Comparison of ENCODE assay signal across 1 cellular context in genomic region chr11:117185739-117186430, GRCh38.
TF ChIP-seq lines count a peak whose summit lies in the region.

No MANE protein-coding gene starts in this region.

TF ChIP-seq in GM12878, 131 proteins besides CTCF, POLR2A, EP300 and RAD21:
- TF ChIP-seq MTA3 (IDR thresholded peaks at IDR 0.05; ENCODE audit: borderline replicate concordance, low read length) (no peak), NBN (IDR thresholded peaks at IDR 0.05) (peak; percentile 32; the same call in 1 of the 2 replicates), ZNF384 (IDR thresholded peaks at IDR 0.05; ENCODE audit: borderline replicate concordance, low read depth, low read length) (peak; percentile 85), SPI1 (IDR thresholded peaks at IDR 0.05; ENCODE audit: borderline replicate concordance, insufficient read depth, low read depth, low read length) (peak; percentile 68; the same call in 1 of the 2 replicates)
- TF ChIP-seq, protein P1, sequence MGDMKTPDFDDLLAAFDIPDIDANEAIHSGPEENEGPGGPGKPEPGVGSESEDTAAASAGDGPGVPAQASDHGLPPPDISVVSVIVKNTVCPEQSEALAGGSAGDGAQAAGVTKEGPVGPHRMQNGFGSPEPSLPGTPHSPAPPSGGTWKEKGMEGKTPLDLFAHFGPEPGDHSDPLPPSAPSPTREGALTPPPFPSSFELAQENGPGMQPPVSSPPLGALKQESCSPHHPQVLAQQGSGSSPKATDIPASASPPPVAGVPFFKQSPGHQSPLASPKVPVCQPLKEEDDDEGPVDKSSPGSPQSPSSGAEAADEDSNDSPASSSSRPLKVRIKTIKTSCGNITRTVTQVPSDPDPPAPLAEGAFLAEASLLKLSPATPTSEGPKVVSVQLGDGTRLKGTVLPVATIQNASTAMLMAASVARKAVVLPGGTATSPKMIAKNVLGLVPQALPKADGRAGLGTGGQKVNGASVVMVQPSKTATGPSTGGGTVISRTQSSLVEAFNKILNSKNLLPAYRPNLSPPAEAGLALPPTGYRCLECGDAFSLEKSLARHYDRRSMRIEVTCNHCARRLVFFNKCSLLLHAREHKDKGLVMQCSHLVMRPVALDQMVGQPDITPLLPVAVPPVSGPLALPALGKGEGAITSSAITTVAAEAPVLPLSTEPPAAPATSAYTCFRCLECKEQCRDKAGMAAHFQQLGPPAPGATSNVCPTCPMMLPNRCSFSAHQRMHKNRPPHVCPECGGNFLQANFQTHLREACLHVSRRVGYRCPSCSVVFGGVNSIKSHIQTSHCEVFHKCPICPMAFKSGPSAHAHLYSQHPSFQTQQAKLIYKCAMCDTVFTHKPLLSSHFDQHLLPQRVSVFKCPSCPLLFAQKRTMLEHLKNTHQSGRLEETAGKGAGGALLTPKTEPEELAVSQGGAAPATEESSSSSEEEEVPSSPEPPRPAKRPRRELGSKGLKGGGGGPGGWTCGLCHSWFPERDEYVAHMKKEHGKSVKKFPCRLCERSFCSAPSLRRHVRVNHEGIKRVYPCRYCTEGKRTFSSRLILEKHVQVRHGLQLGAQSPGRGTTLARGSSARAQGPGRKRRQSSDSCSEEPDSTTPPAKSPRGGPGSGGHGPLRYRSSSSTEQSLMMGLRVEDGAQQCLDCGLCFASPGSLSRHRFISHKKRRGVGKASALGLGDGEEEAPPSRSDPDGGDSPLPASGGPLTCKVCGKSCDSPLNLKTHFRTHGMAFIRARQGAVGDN (IDR thresholded peaks at IDR 0.05) = 0 out of 2 replicates have a peak, but pooled peaks have one; percentile 40
